ENCODE assay signal across 21 cellular contexts in genomic region chr3:117567903-117568302, GRCh38.
"Had no signal": no experiment of that assay in that cellular context is flagged by ENCODE, and none has a peak within 500 bp of the region (broad histone marks: within the 10 kb centered on the region; RNA-seq: fewer than 3 reads in every experiment).

No MANE protein-coding gene starts in this region.

- H3K4me3 ChIP-seq: heart left ventricle, psoas muscle, right lobe of liver, tibial artery, upper lobe of left lung, vagina had no signal

- H3K4me1 ChIP-seq: foreskin keratinocyte, heart left ventricle, psoas muscle, right lobe of liver, tibial artery, upper lobe of left lung, vagina had no signal

- DNase-seq: effector CD4-positive, alpha-beta T cell; endodermal cell; erythroblast; foreskin keratinocyte; heart left ventricle; hippocampal formation; left colon; mesendoderm; naive thymus-derived CD4-positive, alpha-beta T cell; nephron progenitor cell; psoas muscle; retina; right lobe of liver; stimulated activated CD4-positive, alpha-beta T cell treated with anti-CD3 and anti-CD28 coated beads, Interleukin-4, amount 100 ng/mL, for 1 hour; stimulated activated CD8-positive, alpha-beta memory T cell treated with anti-CD3 and anti-CD28 coated beads, Interleukin-4, amount 100 ng/mL, for 48 hours; tibial artery; upper lobe of left lung had no signal

- ATAC-seq: foreskin keratinocyte; heart left ventricle; left colon; naive thymus-derived CD4-positive, alpha-beta T cell; psoas muscle; right lobe of liver; stimulated activated memory B cell treated with anti-CD40 and anti-IgM and Interleukin-4, amounts not matched to agents 10 μg/mL and 1 μg/mL and 100 μg/mL, for 72 hours had no signal

- H3K36me3 ChIP-seq: heart left ventricle, neutrophil, right lobe of liver, tibial artery, upper lobe of left lung, vagina had no signal

- H3K9me3 ChIP-seq: heart left ventricle, neutrophil, psoas muscle, right lobe of liver, tibial artery, upper lobe of left lung, vagina had no signal

- FAIRE-seq: endothelial cell of umbilical vein had no signal

- H3K27ac ChIP-seq: foreskin keratinocyte, heart left ventricle, neutrophil, psoas muscle, right lobe of liver, tibial artery, upper lobe of left lung, vagina had no signal

- H3K27me3 ChIP-seq: heart left ventricle, neutrophil, right lobe of liver, tibial artery, upper lobe of left lung, vagina had no signal
